ENCODE assay signal across 21 cellular contexts in genomic region chr17:41067281-41067680, GRCh38. TPM values are rescaled to one million over a fixed set of nuclear protein-coding genes. Genes with fewer than 3 reads are reported as not detected.
"Had no signal": no experiment of that assay in that cellular context is flagged by ENCODE, and none has a peak within 500 bp of the region (broad histone marks: within the 10 kb centered on the region; RNA-seq: fewer than 3 reads in every experiment).

No MANE protein-coding gene starts in this region.

- H3K4me3 ChIP-seq: left ventricle myocardium inferior, neural progenitor cell, ovary, spleen, suprapubic skin, upper lobe of left lung had no signal

- H3K4me3 Mint-ChIP-seq: activated T-helper 1 cell treated with anti-CD3 and anti-CD28 coated beads, Interleukin-12 subunit alpha, Interleukin-12 subunit beta, Interleukin-2, Interleukin-4 antibody, amounts not matched to agents 30 ng/mL and 10 ng/mL and 1 ng/mL, durations not matched to agents 14 hours and 24 hours and 36 hours; effector memory CD8-positive, alpha-beta T cell; neural progenitor cell; stimulated activated naive CD8-positive, alpha-beta T cell treated with anti-CD3 and anti-CD28 coated beads, Interleukin-15, Interleukin-2, amounts not matched to agents 100 ng/mL and 50 ng/mL, for 24 hours had no signal

- H3K27ac Mint-ChIP-seq: activated T-helper 1 cell treated with anti-CD3 and anti-CD28 coated beads, Interleukin-12 subunit alpha, Interleukin-12 subunit beta, Interleukin-2, Interleukin-4 antibody, amounts not matched to agents 30 ng/mL and 10 ng/mL and 1 ng/mL, durations not matched to agents 14 hours and 24 hours and 36 hours; effector memory CD8-positive, alpha-beta T cell; neural progenitor cell; stimulated activated naive CD8-positive, alpha-beta T cell treated with anti-CD3 and anti-CD28 coated beads, Interleukin-15, Interleukin-2, amounts not matched to agents 100 ng/mL and 50 ng/mL, for 24 hours had no signal

- H3K9me3 Mint-ChIP-seq: activated T-helper 1 cell treated with anti-CD3 and anti-CD28 coated beads, Interleukin-12 subunit alpha, Interleukin-12 subunit beta, Interleukin-2, Interleukin-4 antibody, amounts not matched to agents 30 ng/mL and 10 ng/mL and 1 ng/mL, durations not matched to agents 14 hours and 24 hours and 36 hours; effector memory CD8-positive, alpha-beta T cell; neural progenitor cell; stimulated activated naive CD8-positive, alpha-beta T cell treated with anti-CD3 and anti-CD28 coated beads, Interleukin-15, Interleukin-2, amounts not matched to agents 100 ng/mL and 50 ng/mL, for 24 hours had no signal

- H3K27me3 ChIP-seq: neural progenitor cell, ovary, suprapubic skin, upper lobe of left lung had no signal

- H3K36me3 Mint-ChIP-seq: naive B cell, neural progenitor cell had no signal

- ATAC-seq: effector memory CD8-positive, alpha-beta T cell; sciatic nerve had no signal

- H3K27ac ChIP-seq: left ventricle myocardium inferior, neural progenitor cell, ovary, spleen, suprapubic skin, upper lobe of left lung had no signal

- H2AFZ ChIP-seq: neural progenitor cell had no signal

- DNase-seq: activated CD4-positive, alpha-beta T cell treated with anti-CD3 and anti-CD28 coated beads, Interleukin-2, amount 50 U/mL, for 1 hour; activated CD8-positive, alpha-beta memory T cell treated with anti-CD3 and anti-CD28 coated beads for 24 hours; aorta; dermis blood vessel endothelial cell; effector memory CD8-positive, alpha-beta T cell; glutamatergic neuron; hypothalamus; left ventricle myocardium inferior; naive B cell; ovary; spleen; upper lobe of left lung had no signal

- H3K36me3 ChIP-seq: left ventricle myocardium inferior, neural progenitor cell, ovary, spleen, suprapubic skin, upper lobe of left lung had no signal

- H3K4me2 ChIP-seq: neural progenitor cell had no signal

- H3K4me1 Mint-ChIP-seq: naive B cell, neural progenitor cell had no signal

- H3K9me3 ChIP-seq: left ventricle myocardium inferior, ovary, spleen, suprapubic skin, upper lobe of left lung had no signal

- H3K9ac ChIP-seq: neural progenitor cell had no signal

- H3K4me1 ChIP-seq: left ventricle myocardium inferior, neural progenitor cell, spleen, suprapubic skin, upper lobe of left lung had no signal

- H3K27me3 Mint-ChIP-seq: effector memory CD8-positive, alpha-beta T cell; stimulated activated naive CD8-positive, alpha-beta T cell treated with anti-CD3 and anti-CD28 coated beads, Interleukin-15, Interleukin-2, amounts not matched to agents 100 ng/mL and 50 ng/mL, for 24 hours had no signal

RNA-seq across cellular contexts. Expression of gene KRTAP2-4, which starts 1.6 kb away (rescaled TPM):
- total RNA-seq: activated T-helper 1 cell treated with anti-CD3 and anti-CD28 coated beads, Interleukin-12 subunit alpha, Interleukin-12 subunit beta, Interleukin-2, Interleukin-4 antibody, amounts not matched to agents 30 ng/mL and 10 ng/mL and 1 ng/mL, durations not matched to agents 14 hours and 24 hours and 36 hours; aorta; bronchial epithelial cell; cerebellum; dermis blood vessel endothelial cell; kidney epithelial cell; left ventricle myocardium inferior; mononuclear cell; ovary; sciatic nerve; spleen; upper lobe of left lung had no signal
- polyA plus RNA-seq: aorta, ovary, spleen had no signal

RNA-seq across cellular contexts. Expression of gene KRTAP2-3, which starts 7.4 kb away (rescaled TPM):
- total RNA-seq: activated T-helper 1 cell treated with anti-CD3 and anti-CD28 coated beads, Interleukin-12 subunit alpha, Interleukin-12 subunit beta, Interleukin-2, Interleukin-4 antibody, amounts not matched to agents 30 ng/mL and 10 ng/mL and 1 ng/mL, durations not matched to agents 14 hours and 24 hours and 36 hours; aorta; bronchial epithelial cell; cerebellum; dermis blood vessel endothelial cell; left ventricle myocardium inferior; mononuclear cell; ovary; sciatic nerve; spleen; upper lobe of left lung had no signal
- polyA plus RNA-seq: aorta, ovary, spleen had no signal

RNA-seq across cellular contexts. Expression of gene KRTAP2-2, which starts 12.3 kb away (rescaled TPM):
- total RNA-seq: activated T-helper 1 cell treated with anti-CD3 and anti-CD28 coated beads, Interleukin-12 subunit alpha, Interleukin-12 subunit beta, Interleukin-2, Interleukin-4 antibody, amounts not matched to agents 30 ng/mL and 10 ng/mL and 1 ng/mL, durations not matched to agents 14 hours and 24 hours and 36 hours; aorta; bronchial epithelial cell; cerebellum; dermis blood vessel endothelial cell; kidney epithelial cell; left ventricle myocardium inferior; mononuclear cell; ovary; sciatic nerve; spleen; upper lobe of left lung had no signal
- polyA plus RNA-seq: aorta, ovary, spleen had no signal

RNA-seq across cellular contexts. Expression of gene KRTAP4-7, which starts 16.7 kb away (rescaled TPM):
- total RNA-seq: activated T-helper 1 cell treated with anti-CD3 and anti-CD28 coated beads, Interleukin-12 subunit alpha, Interleukin-12 subunit beta, Interleukin-2, Interleukin-4 antibody, amounts not matched to agents 30 ng/mL and 10 ng/mL and 1 ng/mL, durations not matched to agents 14 hours and 24 hours and 36 hours; aorta; bronchial epithelial cell; cerebellum; dermis blood vessel endothelial cell; kidney epithelial cell; left ventricle myocardium inferior; mononuclear cell; ovary; sciatic nerve; spleen; upper lobe of left lung had no signal
- polyA plus RNA-seq: aorta, ovary, spleen had no signal

RNA-seq across cellular contexts. Expression of gene KRTAP2-1, which starts 20.2 kb away (rescaled TPM):
- total RNA-seq: activated T-helper 1 cell treated with anti-CD3 and anti-CD28 coated beads, Interleukin-12 subunit alpha, Interleukin-12 subunit beta, Interleukin-2, Interleukin-4 antibody, amounts not matched to agents 30 ng/mL and 10 ng/mL and 1 ng/mL, durations not matched to agents 14 hours and 24 hours and 36 hours; aorta; bronchial epithelial cell; cerebellum; dermis blood vessel endothelial cell; kidney epithelial cell; left ventricle myocardium inferior; mononuclear cell; ovary; sciatic nerve; spleen; upper lobe of left lung had no signal
- polyA plus RNA-seq: aorta, ovary, spleen had no signal
